In the genomic region with DNA sequence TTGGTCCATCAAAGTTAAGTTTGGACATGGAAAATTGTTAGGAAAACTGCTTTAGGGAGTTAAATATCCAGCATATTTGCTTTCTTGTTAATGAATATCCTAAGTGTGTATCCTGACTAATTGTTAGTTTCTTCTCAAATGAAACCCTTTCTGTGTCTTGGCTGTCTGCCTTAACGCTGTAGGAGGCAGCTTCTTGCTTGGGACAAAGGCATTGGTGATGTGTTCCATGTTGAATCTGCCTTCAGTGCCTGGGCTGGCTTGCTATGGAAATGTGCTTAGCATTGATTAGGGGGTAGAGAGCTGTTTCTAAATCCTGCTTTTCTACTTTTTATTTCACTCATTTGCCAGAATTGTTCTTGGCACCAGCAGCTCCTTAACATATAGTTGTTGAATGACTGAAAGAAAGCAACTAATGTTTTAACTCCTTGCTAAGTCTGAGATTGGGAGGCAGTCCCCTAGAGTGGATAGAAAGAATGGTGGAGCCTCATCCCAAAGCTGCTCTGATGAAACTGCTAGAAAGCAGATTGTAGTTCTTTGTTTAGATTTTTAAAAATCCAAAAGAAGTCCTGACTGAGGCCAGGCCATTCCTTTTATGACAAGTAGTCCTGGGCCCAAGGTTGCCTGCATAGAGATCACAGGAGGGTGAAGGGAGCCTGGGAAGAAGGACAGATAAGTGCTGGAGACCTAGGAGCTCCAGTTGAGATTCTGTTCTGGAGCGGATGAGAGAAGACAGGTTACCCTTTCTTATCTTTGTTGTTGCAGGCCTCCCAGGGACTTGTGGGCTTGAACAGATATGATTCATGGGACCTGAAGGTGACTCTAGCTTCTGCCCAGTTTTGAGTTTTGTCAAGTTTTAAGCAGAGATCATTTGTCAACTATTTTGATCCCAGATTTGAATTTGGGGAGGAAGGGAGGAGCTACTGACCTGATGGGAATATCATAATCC, we compare ENCODE assay signal across 1 cellular context.
TF ChIP-seq lines count a peak whose summit lies in the region.

No MANE protein-coding gene starts in this region.

TF ChIP-seq in K562, 482 proteins besides CTCF, POLR2A, EP300 and RAD21 (continued from another document):
- TF ChIP-seq TSC22D4 (tag; IDR thresholded peaks at IDR 0.05) = no peak
- TF ChIP-seq ZKSCAN8 (CRISPR knock-in tag; IDR thresholded peaks at IDR 0.05) = peak; percentile 51; the same call in 1 of the 2 replicates
- TF ChIP-seq, protein P1, sequence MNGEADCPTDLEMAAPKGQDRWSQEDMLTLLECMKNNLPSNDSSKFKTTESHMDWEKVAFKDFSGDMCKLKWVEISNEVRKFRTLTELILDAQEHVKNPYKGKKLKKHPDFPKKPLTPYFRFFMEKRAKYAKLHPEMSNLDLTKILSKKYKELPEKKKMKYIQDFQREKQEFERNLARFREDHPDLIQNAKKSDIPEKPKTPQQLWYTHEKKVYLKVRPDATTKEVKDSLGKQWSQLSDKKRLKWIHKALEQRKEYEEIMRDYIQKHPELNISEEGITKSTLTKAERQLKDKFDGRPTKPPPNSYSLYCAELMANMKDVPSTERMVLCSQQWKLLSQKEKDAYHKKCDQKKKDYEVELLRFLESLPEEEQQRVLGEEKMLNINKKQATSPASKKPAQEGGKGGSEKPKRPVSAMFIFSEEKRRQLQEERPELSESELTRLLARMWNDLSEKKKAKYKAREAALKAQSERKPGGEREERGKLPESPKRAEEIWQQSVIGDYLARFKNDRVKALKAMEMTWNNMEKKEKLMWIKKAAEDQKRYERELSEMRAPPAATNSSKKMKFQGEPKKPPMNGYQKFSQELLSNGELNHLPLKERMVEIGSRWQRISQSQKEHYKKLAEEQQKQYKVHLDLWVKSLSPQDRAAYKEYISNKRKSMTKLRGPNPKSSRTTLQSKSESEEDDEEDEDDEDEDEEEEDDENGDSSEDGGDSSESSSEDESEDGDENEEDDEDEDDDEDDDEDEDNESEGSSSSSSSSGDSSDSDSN (IDR thresholded peaks at IDR 0.05; ENCODE audit: borderline replicate concordance in 1 of 2, low read depth in 2 of 2, low read length in 2 of 2) = 0 out of 4 replicates have a peak, but pooled peaks of 1 of the 2 experiments have one; percentile 46
- TF ChIP-seq, protein P2, sequence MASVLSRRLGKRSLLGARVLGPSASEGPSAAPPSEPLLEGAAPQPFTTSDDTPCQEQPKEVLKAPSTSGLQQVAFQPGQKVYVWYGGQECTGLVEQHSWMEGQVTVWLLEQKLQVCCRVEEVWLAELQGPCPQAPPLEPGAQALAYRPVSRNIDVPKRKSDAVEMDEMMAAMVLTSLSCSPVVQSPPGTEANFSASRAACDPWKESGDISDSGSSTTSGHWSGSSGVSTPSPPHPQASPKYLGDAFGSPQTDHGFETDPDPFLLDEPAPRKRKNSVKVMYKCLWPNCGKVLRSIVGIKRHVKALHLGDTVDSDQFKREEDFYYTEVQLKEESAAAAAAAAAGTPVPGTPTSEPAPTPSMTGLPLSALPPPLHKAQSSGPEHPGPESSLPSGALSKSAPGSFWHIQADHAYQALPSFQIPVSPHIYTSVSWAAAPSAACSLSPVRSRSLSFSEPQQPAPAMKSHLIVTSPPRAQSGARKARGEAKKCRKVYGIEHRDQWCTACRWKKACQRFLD (CRISPR knock-in tag; IDR thresholded peaks at IDR 0.05) = peak; percentile 40; the same call in 1 of the 2 replicates
- no peak for TF ChIP-seq CBX1 (IDR thresholded peaks at IDR 0.05; ENCODE audit: low read depth)
- TF ChIP-seq DMBX1 (CRISPR knock-in tag; IDR thresholded peaks at IDR 0.05; ENCODE audit: borderline replicate concordance) = peak; percentile 76; the same call in 1 of the 2 replicates
- TF ChIP-seq ZFP30 (CRISPR knock-in tag; IDR thresholded peaks at IDR 0.05; ENCODE audit: borderline replicate concordance) = no peak
- TF ChIP-seq CC2D1A (IDR thresholded peaks at IDR 0.05) = peak; percentile 94
- no peak for TF ChIP-seq ZNF354B (CRISPR knock-in tag; IDR thresholded peaks at IDR 0.05)
- TF ChIP-seq ZBTB7A (IDR thresholded peaks at IDR 0.05; ENCODE audit: borderline replicate concordance, control insufficient read depth, low read depth, low read length) = no peak
- TF ChIP-seq, protein P3, sequence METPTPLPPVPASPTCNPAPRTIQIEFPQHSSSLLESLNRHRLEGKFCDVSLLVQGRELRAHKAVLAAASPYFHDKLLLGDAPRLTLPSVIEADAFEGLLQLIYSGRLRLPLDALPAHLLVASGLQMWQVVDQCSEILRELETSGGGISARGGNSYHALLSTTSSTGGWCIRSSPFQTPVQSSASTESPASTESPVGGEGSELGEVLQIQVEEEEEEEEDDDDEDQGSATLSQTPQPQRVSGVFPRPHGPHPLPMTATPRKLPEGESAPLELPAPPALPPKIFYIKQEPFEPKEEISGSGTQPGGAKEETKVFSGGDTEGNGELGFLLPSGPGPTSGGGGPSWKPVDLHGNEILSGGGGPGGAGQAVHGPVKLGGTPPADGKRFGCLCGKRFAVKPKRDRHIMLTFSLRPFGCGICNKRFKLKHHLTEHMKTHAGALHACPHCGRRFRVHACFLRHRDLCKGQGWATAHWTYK (CRISPR knock-in tag; IDR thresholded peaks at IDR 0.05) = no peak
- TF ChIP-seq NRF1 (conservative IDR thresholded peaks at IDR 0.05 in 1 of 2, IDR thresholded peaks at IDR 0.05 in 1 of 2) = 0 out of 4 replicates have a peak, but pooled peaks have one; percentile 16 to 32
- no peak for TF ChIP-seq ETS2 (tag; IDR thresholded peaks at IDR 0.05; ENCODE audit: borderline replicate concordance, poor library complexity, severe bottlenecking)
- TF ChIP-seq HES1 (IDR thresholded peaks at IDR 0.05; ENCODE audit: low read depth) = peak; percentile 63; the same call in 1 of the 2 replicates
- TF ChIP-seq NCOA2 (IDR thresholded peaks at IDR 0.05; ENCODE audit: partially characterized antibody in 2 of 2) = no peak
- TF ChIP-seq MYNN (IDR thresholded peaks at IDR 0.05) = peak; percentile 41; the same call in 1 of the 2 replicates
- TF ChIP-seq MYNN (CRISPR knock-in tag; IDR thresholded peaks at IDR 0.05) = no peak
- TF ChIP-seq GATAD2A (IDR thresholded peaks at IDR 0.05) = peak; percentile 48; the same call in 1 of the 2 replicates
- peak; percentile 91 for TF ChIP-seq JUND (IDR thresholded peaks at IDR 0.05; ENCODE audit: borderline replicate concordance, low read depth, low read length)
- peak; percentile 71; the same call in 2 of the 3 replicates for TF ChIP-seq JUND (tag; IDR thresholded peaks at IDR 0.05; ENCODE audit: borderline replicate concordance, low read depth, low read length)
- no peak for TF ChIP-seq HNRNPH1 (optimal IDR thresholded peaks at IDR 0.05; ENCODE audit: low read depth, low read length)
- TF ChIP-seq, protein P4, sequence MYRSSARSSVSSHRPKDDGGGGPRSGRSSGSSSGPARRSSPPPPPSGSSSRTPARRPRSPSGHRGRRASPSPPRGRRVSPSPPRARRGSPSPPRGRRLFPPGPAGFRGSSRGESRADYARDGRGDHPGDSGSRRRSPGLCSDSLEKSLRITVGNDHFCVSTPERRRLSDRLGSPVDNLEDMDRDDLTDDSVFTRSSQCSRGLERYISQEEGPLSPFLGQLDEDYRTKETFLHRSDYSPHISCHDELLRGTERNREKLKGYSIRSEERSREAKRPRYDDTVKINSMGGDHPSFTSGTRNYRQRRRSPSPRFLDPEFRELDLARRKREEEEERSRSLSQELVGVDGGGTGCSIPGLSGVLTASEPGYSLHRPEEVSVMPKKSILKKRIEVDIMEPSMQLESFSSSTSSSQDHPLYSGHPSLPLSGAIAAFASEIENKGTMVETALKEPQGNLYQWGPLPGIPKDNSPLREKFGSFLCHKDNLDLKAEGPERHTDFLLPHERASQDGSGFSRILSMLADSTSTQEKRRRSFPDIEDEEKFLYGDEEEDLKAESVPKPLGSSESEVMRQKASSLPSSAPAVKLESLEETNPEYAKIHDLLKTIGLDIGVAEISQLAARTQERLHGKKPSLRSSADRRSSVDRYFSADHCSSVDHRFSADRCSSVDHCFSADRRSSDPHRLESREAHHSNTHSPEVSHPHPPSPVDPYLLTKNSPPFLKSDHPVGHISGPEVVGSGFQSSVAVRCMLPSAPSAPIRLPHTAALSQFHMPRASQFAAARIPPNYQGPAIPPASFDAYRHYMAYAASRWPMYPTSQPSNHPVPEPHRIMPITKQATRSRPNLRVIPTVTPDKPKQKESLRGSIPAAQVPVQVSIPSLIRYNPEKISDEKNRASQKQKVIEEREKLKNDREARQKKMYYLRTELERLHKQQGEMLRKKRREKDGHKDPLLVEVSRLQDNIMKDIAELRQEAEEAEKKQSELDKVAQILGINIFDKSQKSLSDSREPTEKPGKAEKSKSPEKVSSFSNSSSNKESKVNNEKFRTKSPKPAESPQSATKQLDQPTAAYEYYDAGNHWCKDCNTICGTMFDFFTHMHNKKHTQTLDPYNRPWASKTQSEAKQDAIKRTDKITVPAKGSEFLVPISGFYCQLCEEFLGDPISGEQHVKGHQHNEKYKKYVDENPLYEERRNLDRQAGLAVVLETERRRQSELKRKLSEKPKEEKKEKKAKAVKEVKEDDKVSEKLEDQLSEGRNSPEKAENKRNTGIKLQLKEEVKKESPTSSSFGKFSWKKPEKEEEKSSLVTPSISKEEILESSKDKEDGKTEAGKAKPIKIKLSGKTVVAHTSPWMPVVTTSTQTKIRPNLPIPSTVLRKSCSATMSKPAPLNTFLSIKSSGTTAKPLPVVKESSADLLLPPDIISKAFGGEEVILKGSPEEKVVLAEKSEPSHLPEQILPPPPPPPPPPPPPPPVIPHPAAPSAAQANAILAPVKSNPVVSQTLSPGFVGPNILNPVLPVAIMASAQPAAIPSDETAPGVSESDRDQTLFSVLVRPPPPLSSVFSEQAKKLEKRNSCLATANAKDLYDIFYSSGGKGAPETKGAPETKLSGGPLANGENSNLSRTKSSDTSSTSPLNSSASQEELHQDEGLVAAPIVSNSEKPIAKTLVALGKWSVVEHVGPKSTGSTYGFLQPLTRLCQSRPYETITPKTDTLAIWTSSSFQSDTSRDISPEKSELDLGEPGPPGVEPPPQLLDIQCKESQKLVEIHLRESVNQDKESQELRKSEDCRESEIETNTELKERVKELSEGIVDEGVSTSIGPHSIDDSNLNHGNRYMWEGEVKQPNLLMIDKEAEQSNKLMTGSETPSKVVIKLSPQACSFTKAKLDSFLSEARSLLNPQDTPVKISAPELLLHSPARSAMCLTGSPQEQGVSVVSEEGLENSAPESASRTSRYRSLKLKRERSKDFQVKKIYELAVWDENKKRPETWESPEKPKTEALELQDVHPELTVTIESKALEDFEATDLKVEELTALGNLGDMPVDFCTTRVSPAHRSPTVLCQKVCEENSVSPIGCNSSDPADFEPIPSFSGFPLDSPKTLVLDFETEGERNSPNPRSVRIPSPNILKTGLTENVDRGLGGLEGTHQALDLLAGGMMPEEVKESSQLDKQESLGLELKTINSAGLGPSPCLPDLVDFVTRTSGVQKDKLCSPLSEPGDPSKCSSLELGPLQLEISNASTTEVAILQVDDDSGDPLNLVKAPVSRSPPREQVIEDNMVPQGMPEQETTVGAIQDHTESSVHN (IDR thresholded peaks at IDR 0.05; ENCODE audit: borderline replicate concordance in 1 of 2, low read depth in 1 of 2) = 0 out of 4 replicates have a peak, but pooled peaks of 1 of the 2 experiments have one; percentile 62
- TF ChIP-seq ZEB2 (IDR thresholded peaks at IDR 0.05) = peak; percentile 95
- TF ChIP-seq ZNF263 (CRISPR knock-in tag; IDR thresholded peaks at IDR 0.05; ENCODE audit: borderline replicate concordance) = no peak; the same call in 1 of the 2 replicates
- no peak for TF ChIP-seq ZNF224 (CRISPR knock-in tag; IDR thresholded peaks at IDR 0.05)
- TF ChIP-seq RNF219 (CRISPR knock-in tag; IDR thresholded peaks at IDR 0.05) = no peak
- no peak for TF ChIP-seq ZNF184 (CRISPR knock-in tag; IDR thresholded peaks at IDR 0.05)
- no peak for TF ChIP-seq KLF1 (tag; IDR thresholded peaks at IDR 0.05)
- TF ChIP-seq, protein P5, sequence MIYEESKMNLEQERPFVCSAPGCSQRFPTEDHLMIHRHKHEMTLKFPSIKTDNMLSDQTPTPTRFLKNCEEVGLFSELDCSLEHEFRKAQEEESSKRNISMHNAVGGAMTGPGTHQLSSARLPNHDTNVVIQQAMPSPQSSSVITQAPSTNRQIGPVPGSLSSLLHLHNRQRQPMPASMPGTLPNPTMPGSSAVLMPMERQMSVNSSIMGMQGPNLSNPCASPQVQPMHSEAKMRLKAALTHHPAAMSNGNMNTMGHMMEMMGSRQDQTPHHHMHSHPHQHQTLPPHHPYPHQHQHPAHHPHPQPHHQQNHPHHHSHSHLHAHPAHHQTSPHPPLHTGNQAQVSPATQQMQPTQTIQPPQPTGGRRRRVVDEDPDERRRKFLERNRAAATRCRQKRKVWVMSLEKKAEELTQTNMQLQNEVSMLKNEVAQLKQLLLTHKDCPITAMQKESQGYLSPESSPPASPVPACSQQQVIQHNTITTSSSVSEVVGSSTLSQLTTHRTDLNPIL (CRISPR knock-in tag; IDR thresholded peaks at IDR 0.05) = no peak
- no peak for TF ChIP-seq TEAD2 (tag; IDR thresholded peaks at IDR 0.05)
- 0 out of 2 replicates have a peak, but pooled peaks have one; percentile 8 for TF ChIP-seq CBX5 (IDR thresholded peaks at IDR 0.05; ENCODE audit: borderline replicate concordance, low read depth)
- TF ChIP-seq NEUROD1 (IDR thresholded peaks at IDR 0.05; ENCODE audit: borderline replicate concordance, low read depth, low read length, partially characterized antibody) = peak; percentile 80
- no peak for TF ChIP-seq BMI1 (IDR thresholded peaks at IDR 0.05; ENCODE audit: low read length)
- TF ChIP-seq FOXJ2 (tag; IDR thresholded peaks at IDR 0.05) = peak; percentile 71
